In the genomic region with DNA sequence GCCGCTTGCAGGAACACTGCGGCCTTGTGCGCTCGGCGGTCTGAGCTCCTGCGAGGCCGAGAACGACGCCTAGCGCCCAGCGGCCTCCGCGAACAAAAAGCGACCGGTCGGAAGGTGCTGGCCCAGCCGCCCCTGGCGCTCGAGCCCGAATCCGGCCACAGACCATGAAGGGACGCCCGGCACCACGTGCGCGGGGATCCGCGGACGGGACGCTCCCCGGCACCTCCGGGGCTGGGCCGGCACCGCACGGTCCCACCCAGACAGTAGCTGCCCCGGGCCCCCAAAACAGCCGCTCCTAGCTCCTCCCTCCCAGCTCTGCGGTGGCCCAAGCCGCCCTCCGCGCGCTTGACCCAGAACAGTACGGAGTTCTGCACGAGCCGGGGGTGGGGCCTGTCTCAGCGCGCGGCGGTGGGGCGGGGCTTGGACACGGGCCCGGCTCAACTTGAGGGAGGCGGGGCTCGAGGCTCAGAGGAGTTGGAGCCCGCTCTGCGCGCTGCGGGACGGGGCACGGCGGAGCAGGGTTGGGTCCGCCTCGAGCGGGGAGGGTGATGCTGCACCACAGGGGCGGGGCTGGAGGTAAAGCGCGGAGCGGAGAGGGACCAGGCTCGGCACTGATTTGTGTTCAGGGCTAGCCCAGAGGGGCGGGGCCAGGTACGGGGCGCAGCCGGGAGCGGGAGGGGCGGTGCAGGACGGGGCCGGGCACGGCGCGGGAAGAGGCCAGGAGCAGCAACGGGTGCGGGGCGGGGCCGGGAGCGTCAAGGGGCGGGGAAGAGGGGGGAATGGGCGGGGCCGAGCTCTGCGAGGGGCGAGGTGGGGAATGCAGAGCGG, we compare ENCODE assay signal across 8 cellular contexts. TPM values are rescaled to one million over a fixed set of nuclear protein-coding genes. Genes with fewer than 3 reads are reported as not detected.
DNase-seq lines count a peak whose midpoint lies in the region; ATAC-seq and TF ChIP-seq lines count a peak whose summit lies in the region.

No MANE protein-coding gene starts in this region.

- peak overlapping the region; percentile 96 for H3K27ac ChIP-seq in GM23338 (ENCODE audit: low read depth)
- peak overlapping the region; percentile 57 for H3K27ac ChIP-seq in RWPE2 (ENCODE audit: poor library complexity, severe bottlenecking)

- peak overlapping the region; percentile 65 for H3K4me3 ChIP-seq in GM23338
- H3K4me3 ChIP-seq in RWPE2 (ENCODE audit: severe bottlenecking), result peak overlapping the region; percentile 49
- peak overlapping the region; percentile 68 for H3K4me3 ChIP-seq in fibroblast of the aortic adventitia (ENCODE audit: low read depth, low read length)

- H3K4me1 Mint-ChIP-seq in GM23338 (peaks cover 47% of the 10 kb centered on the region), nephron (peaks cover 27% of the 10 kb centered on the region)

- H3K36me3 Mint-ChIP-seq in GM23338 (ENCODE audit: low read depth), result peaks cover 8% of the 10 kb centered on the region
- H3K36me3 Mint-ChIP-seq in nephron (ENCODE audit: low read depth), result no peaks in the 10 kb centered on the region

- 0 out of 3 replicates have a peak, but pooled peaks cover 4% of the 10 kb centered on the region for H3K9me3 Mint-ChIP-seq in GM23338
- no peaks in the 10 kb centered on the region for H3K9me3 Mint-ChIP-seq in nephron

- no peaks in the 10 kb centered on the region for H3K36me3 ChIP-seq in GM23338 (ENCODE audit: insufficient read depth)
- H3K36me3 ChIP-seq in RWPE2 (ENCODE audit: low read depth), result no peaks in the 10 kb centered on the region

- H3K27me3 ChIP-seq in GM23338 (ENCODE audit: insufficient read depth) (no peaks in the 10 kb centered on the region), RWPE2 (ENCODE audit: insufficient read depth, poor library complexity, severe bottlenecking) (no peaks in the 10 kb centered on the region)

- peak; percentile 75 for ATAC-seq in GM23338
- peak; percentile 93 for ATAC-seq in RWPE2 (ENCODE audit: low read depth)
- peak; percentile 96 for ATAC-seq in stimulated activated naive CD8-positive, alpha-beta T cell treated with anti-CD3 and anti-CD28 coated beads, Interleukin-15, Interleukin-2, amounts not matched to agents 100 U/mL and 50 U/mL, for 24 hours

- H3K27me3 Mint-ChIP-seq in GM23338 (ENCODE audit: insufficient read depth, low read depth, poor library complexity) (peaks cover 20% of the 10 kb centered on the region), nephron (ENCODE audit: low read depth) (peaks cover 17% of the 10 kb centered on the region)

- H3K4me3 Mint-ChIP-seq in GM23338 (peak overlapping the region; percentile 84), nephron (peak overlapping the region; percentile 85 to 92 (median 88))

- peaks cover 10% of the 10 kb centered on the region; the same call in 1 of the 2 replicates for H3F3A ChIP-seq in GM23338 (replicated peaks; ENCODE audit: low read depth)

- H3K4me1 ChIP-seq in GM23338 (ENCODE audit: insufficient read depth), result peaks cover 32% of the 10 kb centered on the region
- no peaks in the 10 kb centered on the region for H3K4me1 ChIP-seq in RWPE2 (ENCODE audit: insufficient read depth, poor library complexity, severe bottlenecking)

- 0 out of 4 replicates have a peak, but pooled peaks of 1 of the 2 experiments have one; percentile 4 for TF ChIP-seq CTCF in GM23338 (conservative IDR thresholded peaks at IDR 0.05; ENCODE audit: low read depth in 2 of 2)
- no peak for TF ChIP-seq CTCF in RWPE2 (IDR thresholded peaks at IDR 0.05; ENCODE audit: poor library complexity, severe bottlenecking)
- no peak for TF ChIP-seq CTCF in fibroblast of the aortic adventitia (IDR thresholded peaks at IDR 0.05; ENCODE audit: insufficient read depth, low read length)
- no peak for TF ChIP-seq CTCF in nephron (IDR thresholded peaks at IDR 0.05; ENCODE audit: unreplicated experiment in 3 of 3)

- H3K9me3 ChIP-seq in RWPE2 (ENCODE audit: severe bottlenecking), result no peaks in the 10 kb centered on the region

- H3K4me2 ChIP-seq in GM23338, result peak overlapping the region; percentile 78

- no peaks in the 10 kb centered on the region for H3K9me2 ChIP-seq in GM23338 (ENCODE audit: insufficient read depth)

- DNase-seq in ELF-1 (ENCODE audit: low read depth, low spot score) (peak; percentile 99), GM23338 (ENCODE audit: low spot score) (peak; percentile 99), LHCN-M2 (ENCODE audit: low read depth) (peak; percentile 97), RWPE2 (ENCODE audit: low spot score) (peak; percentile 99), fibroblast of the aortic adventitia (ENCODE audit: low read depth) (peak; percentile 91)
- peak; percentile 97 for DNase-seq in activated effector memory CD4-positive, alpha-beta T cell treated with Interleukin-2 at 50 U/mL for 16 hours
- DNase-seq in stimulated activated naive CD8-positive, alpha-beta T cell treated with anti-CD3 and anti-CD28 coated beads, Interleukin-15, Interleukin-2, amounts not matched to agents 100 U/mL and 50 U/mL, for 24 hours, result peak; percentile 98

- peaks cover 38% of the 10 kb centered on the region for H3K79me2 ChIP-seq in GM23338 (replicated peaks; ENCODE audit: insufficient read depth)

- H2AFZ ChIP-seq in GM23338, result peak overlapping the region; percentile 78; the same call in 1 of the 2 replicates

- peak overlapping the region; percentile 98 for H3K27ac Mint-ChIP-seq in GM23338
- H3K27ac Mint-ChIP-seq in nephron, result peak overlapping the region; percentile 90 to 98 (median 95)

- peaks cover 18% of the 10 kb centered on the region for H4K20me1 ChIP-seq in GM23338 (replicated peaks; ENCODE audit: insufficient read depth)

TF ChIP-seq in GM23338, 12 proteins besides CTCF, POLR2A, EP300 and RAD21:
- TF ChIP-seq ZNF462 (CRISPR knock-in tag; IDR thresholded peaks at IDR 0.05) (no peak), CREB1 (CRISPR knock-in tag; IDR thresholded peaks at IDR 0.05; ENCODE audit: low read depth) (peak; percentile 54), EZH2phosphoT487 (IDR thresholded peaks at IDR 0.05; ENCODE audit: unreplicated experiment) (no peak), POLR2AphosphoS5 (IDR thresholded peaks at IDR 0.05; ENCODE audit: low read depth) (peak; percentile 90)

RNA-seq across cellular contexts. Expression of gene IMPA2, which starts 0.5 kb away (rescaled TPM):
- 91.8 and 122 TPM in 2 replicates for total RNA-seq in GM23338 (2014; rRNA removed; shearing (Covaris generic))
- polyA plus RNA-seq in GM23338 (2016; fragmentation: Nextera tagmentation; extraction: Ambion mirVana), result 45.0 and 50.4 TPM in 2 replicates
- total RNA-seq in LHCN-M2 (2014; rRNA removed) (15.9 and 16.8 TPM in 2 replicates), fibroblast of the aortic adventitia (ENCODE audit: low replicate concordance) (6.9 and 14.1 TPM in 2 replicates)
- 15.2 TPM for polyA plus RNA-seq in LHCN-M2 (2012)

Comparison
In these comparisons a context has a peak if more than half of its experiments do, and no peak if none do; other contexts are left out.
1. Peak in every context shown above with its lines: DNase-seq, ATAC-seq, H3K4me3 ChIP-seq and H3K27ac ChIP-seq.